Comparison of ENCODE assay signal across 8 cellular contexts in the genomic region with DNA sequence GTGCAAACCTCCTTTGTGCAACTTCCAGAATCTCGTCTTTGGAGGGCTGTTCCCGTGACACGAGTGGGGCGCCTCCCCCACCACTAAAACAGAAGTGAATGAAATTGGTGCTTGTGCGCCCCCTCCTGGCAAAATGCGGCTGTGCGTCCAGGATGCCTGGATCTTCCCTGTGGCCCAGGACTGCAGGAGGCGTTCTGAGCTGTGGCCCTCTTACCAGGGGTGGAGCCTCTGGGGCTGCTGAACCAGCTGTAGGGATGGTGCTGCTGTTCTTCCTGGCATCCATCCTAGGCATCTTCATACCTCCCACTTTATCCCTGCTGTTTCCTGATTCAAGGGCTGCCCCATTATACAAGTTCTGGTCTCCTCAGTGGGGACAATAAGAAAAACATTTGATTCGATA. TPM values are rescaled to one million over a fixed set of nuclear protein-coding genes. Genes with fewer than 3 reads are reported as not detected.
A peak's percentile ranks its signal among the peaks of the same experiment; 100 is the strongest.
DNase-seq lines count a peak whose midpoint lies in the region; ATAC-seq and TF ChIP-seq lines count a peak whose summit lies in the region.

No MANE protein-coding gene starts in this region.

- H3K79me2 ChIP-seq in Loucy (ENCODE audit: insufficient read depth, low read length) = no peaks in the 10 kb centered on the region

- TF ChIP-seq CTCF in Loucy (conservative IDR thresholded peaks at IDR 0.05; ENCODE audit: low read length) = peak; percentile 99
- TF ChIP-seq CTCF in cardiac muscle cell (IDR thresholded peaks at IDR 0.05; ENCODE audit: low read depth, low read length) = peak; percentile 95

- H3F3A ChIP-seq in Loucy (ENCODE audit: low read depth) = no peaks in the 10 kb centered on the region

- H3K4me1 Mint-ChIP-seq in activated naive CD8-positive, alpha-beta T cell treated with anti-CD3 and anti-CD28 coated beads, Interleukin-2, amount 50 U/mL, for 24 hours = peaks cover 6% of the 10 kb centered on the region

- no peaks in the 10 kb centered on the region for H4K20me1 ChIP-seq in Loucy (ENCODE audit: insufficient read depth, low read length, poor library complexity, severe bottlenecking)

- no peak overlapping the region for H3K4me3 Mint-ChIP-seq in activated naive CD8-positive, alpha-beta T cell treated with anti-CD3 and anti-CD28 coated beads, Interleukin-2, amount 50 U/mL, for 24 hours

- ATAC-seq in activated naive CD8-positive, alpha-beta T cell treated with anti-CD3 and anti-CD28 coated beads, Interleukin-2, amount 50 U/mL, for 24 hours = peak; percentile 72
- ATAC-seq in HG03097 (IDR thresholded peaks at IDR 0.05; ENCODE audit: low FRiP score, unreplicated experiment) = no peak

- H3K36me3 Mint-ChIP-seq in activated naive CD8-positive, alpha-beta T cell treated with anti-CD3 and anti-CD28 coated beads, Interleukin-2, amount 50 U/mL, for 24 hours (ENCODE audit: low read depth) = peaks cover 8% of the 10 kb centered on the region

- H3K4me2 ChIP-seq in Loucy (ENCODE audit: low read depth, low read length, poor library complexity, severe bottlenecking) = peak overlapping the region; percentile 12

- H3K9me2 ChIP-seq in Loucy (replicated peaks; ENCODE audit: low read depth, low read length) = no peaks in the 10 kb centered on the region

- DNase-seq in DMS53 (lab: John Stamatoyannopoulos, UW) = peak; percentile 90
- DNase-seq in T follicular helper cell (ENCODE audit: low read depth) = peak; percentile 73
- peak; percentile 88 for DNase-seq in activated naive CD8-positive, alpha-beta T cell treated with anti-CD3 and anti-CD28 coated beads, Interleukin-2, amount 50 U/mL, for 24 hours
- peak; percentile 56 to 95 for DNase-seq in cardiac muscle cell (ENCODE audit: low read depth in 1 of 2, low spot score in 1 of 2)
- DNase-seq in pulmonary artery endothelial cell (ENCODE audit: low read depth, low spot score) = peak; percentile 73

- peak overlapping the region; percentile 100 for H3K27ac ChIP-seq in cardiac muscle cell
- H3K27ac ChIP-seq in urinary bladder (ENCODE audit: low read depth) = peak overlapping the region; percentile 92

- H3K4me3 ChIP-seq in Loucy (ENCODE audit: low read length, poor library complexity, severe bottlenecking) (no peak overlapping the region), cardiac muscle cell (no peak overlapping the region), urinary bladder (ENCODE audit: low read depth, low read length) (no peak overlapping the region)

- H3K27me3 Mint-ChIP-seq in activated naive CD8-positive, alpha-beta T cell treated with anti-CD3 and anti-CD28 coated beads, Interleukin-2, amount 50 U/mL, for 24 hours = peaks cover 3% of the 10 kb centered on the region

- H3K4me1 ChIP-seq in Loucy (ENCODE audit: insufficient read depth, low read length, poor library complexity, severe bottlenecking) (peaks cover 37% of the 10 kb centered on the region), cardiac muscle cell (ENCODE audit: low read depth) (peaks cover 27% of the 10 kb centered on the region), urinary bladder (ENCODE audit: insufficient read depth) (no peaks in the 10 kb centered on the region)

- H3K36me3 ChIP-seq in Loucy (ENCODE audit: insufficient read depth, low read length) (no peaks in the 10 kb centered on the region), cardiac muscle cell (no peaks in the 10 kb centered on the region), urinary bladder (ENCODE audit: insufficient read depth) (no peaks in the 10 kb centered on the region)

- WGBS in urinary bladder = 13% methylated on average over 9 of the region's 9 CpGs

- H3K27me3 ChIP-seq in Loucy (ENCODE audit: insufficient read depth, low read length, poor library complexity, severe bottlenecking) = no peaks in the 10 kb centered on the region
- H3K27me3 ChIP-seq in cardiac muscle cell = no peaks in the 10 kb centered on the region

- no peak overlapping the region for H3K27ac Mint-ChIP-seq in activated naive CD8-positive, alpha-beta T cell treated with anti-CD3 and anti-CD28 coated beads, Interleukin-2, amount 50 U/mL, for 24 hours

- no peaks in the 10 kb centered on the region for H3K9me3 Mint-ChIP-seq in activated naive CD8-positive, alpha-beta T cell treated with anti-CD3 and anti-CD28 coated beads, Interleukin-2, amount 50 U/mL, for 24 hours

- H3K9me3 ChIP-seq in Loucy (ENCODE audit: insufficient read depth, low read depth, low read length) = no peaks in the 10 kb centered on the region
- no peaks in the 10 kb centered on the region for H3K9me3 ChIP-seq in cardiac muscle cell (ENCODE audit: low read depth)

- H2AFZ ChIP-seq in Loucy (ENCODE audit: low read length) = no peak overlapping the region

- no peak overlapping the region for H3K9ac ChIP-seq in Loucy (ENCODE audit: low read depth, low read length, poor library complexity, severe bottlenecking)

RNA-seq across cellular contexts. Expression of a gene that starts 18.5 kb away (rescaled TPM):
- total RNA-seq in cardiac muscle cell (49.0 and 56.9 TPM in 2 replicates), pulmonary artery endothelial cell (23.2 and 30.3 TPM in 2 replicates), urinary bladder (18.0 TPM)
- polyA plus RNA-seq in cardiac muscle cell (37.1 and 56.9 TPM in 2 replicates), urinary bladder (40.3 TPM)

RNA-seq across cellular contexts. Expression of a gene that starts 35.2 kb away (rescaled TPM):
- total RNA-seq in cardiac muscle cell = 4.3 and 6.0 TPM in 2 replicates
- 2.8 and 3.0 TPM in 2 replicates for polyA plus RNA-seq in cardiac muscle cell
- 0.18 and 0.79 TPM in 2 replicates for total RNA-seq in pulmonary artery endothelial cell
- total RNA-seq in urinary bladder = 1.5 TPM
- polyA plus RNA-seq in urinary bladder = 2.5 TPM

RNA-seq across cellular contexts. Expression of a gene that starts 44.4 kb away (rescaled TPM):
- total RNA-seq in cardiac muscle cell (32.5 and 43.5 TPM in 2 replicates), pulmonary artery endothelial cell (13.8 and 14.5 TPM in 2 replicates), urinary bladder (8.8 TPM)
- polyA plus RNA-seq in cardiac muscle cell (74.7 and 97.4 TPM in 2 replicates), urinary bladder (43.7 TPM)

RNA-seq across cellular contexts. Expression of a gene that starts 49.4 kb away (rescaled TPM):
- total RNA-seq in cardiac muscle cell = 22.4 and 28.1 TPM in 2 replicates
- 37.1 and 47.3 TPM in 2 replicates for polyA plus RNA-seq in cardiac muscle cell
- 33.2 and 44.8 TPM in 2 replicates for total RNA-seq in pulmonary artery endothelial cell
- total RNA-seq in urinary bladder = 17.1 TPM
- polyA plus RNA-seq in urinary bladder = 38.0 TPM

RNA-seq across cellular contexts. Expression of a gene that starts 58.8 kb away (rescaled TPM):
- total RNA-seq in cardiac muscle cell (38.2 and 50.8 TPM in 2 replicates), pulmonary artery endothelial cell (20.8 and 21.9 TPM in 2 replicates), urinary bladder (72.1 TPM)
- polyA plus RNA-seq in cardiac muscle cell (43.0 and 44.6 TPM in 2 replicates), urinary bladder (36.5 TPM)
